Comparison of ENCODE assay signal across 20 cellular contexts in genomic region chr1:29700522-29700921, GRCh38.
"Had no signal": no experiment of that assay in that cellular context is flagged by ENCODE, and none has a peak within 500 bp of the region (broad histone marks: within the 10 kb centered on the region; RNA-seq: fewer than 3 reads in every experiment).

No MANE protein-coding gene starts in this region.

- H3K9me3 ChIP-seq: esophagus muscularis mucosa, gastrocnemius medialis, heart right ventricle, pancreas, prostate gland, spleen, tibial artery, upper lobe of left lung, vagina had no signal

- H3K27me3 ChIP-seq: neural progenitor cell, pancreas, upper lobe of left lung, vagina had no signal

- H3K4me1 ChIP-seq: esophagus muscularis mucosa, gastrocnemius medialis, heart right ventricle, pancreas, prostate gland, spleen, tibial artery, vagina had no signal

- H2AFZ ChIP-seq: neural progenitor cell had no signal

- H3K27ac ChIP-seq: epithelial cell of prostate, esophagus muscularis mucosa, gastrocnemius medialis, heart right ventricle, neural progenitor cell, pancreas, prostate gland, spleen, tibial artery, upper lobe of left lung, vagina had no signal

- H3K36me3 ChIP-seq: esophagus muscularis mucosa, gastrocnemius medialis, heart right ventricle, neural progenitor cell, pancreas, prostate gland, spleen, tibial artery, upper lobe of left lung, vagina had no signal

- DNase-seq: effector memory CD8-positive, alpha-beta T cell; gastrocnemius medialis; heart right ventricle; hypothalamus; kidney glomerular epithelial cell; midbrain; nucleus accumbens; pancreas; retina; spleen; stimulated activated CD4-positive, alpha-beta T cell treated with anti-CD3 and anti-CD28 coated beads, Interleukin-15, amount 100 ng/mL, for 24 hours; stimulated activated CD4-positive, alpha-beta T cell treated with anti-CD3 and anti-CD28 coated beads, Interleukin-1b, Interleukin-23, amount 100 ng/mL, for 48 hours; stimulated activated CD4-positive, alpha-beta T cell treated with anti-CD3 and anti-CD28 coated beads, Interleukin-4, amount 100 ng/mL, for 24 hours; tibial artery had no signal

- H3K4me3 ChIP-seq: esophagus muscularis mucosa, gastrocnemius medialis, heart right ventricle, neural progenitor cell, pancreas, prostate gland, spleen, tibial artery, upper lobe of left lung, vagina had no signal

- H3K4me2 ChIP-seq: neural progenitor cell had no signal
